9 cellular contexts compared by ENCODE assay signal in the genomic region with DNA sequence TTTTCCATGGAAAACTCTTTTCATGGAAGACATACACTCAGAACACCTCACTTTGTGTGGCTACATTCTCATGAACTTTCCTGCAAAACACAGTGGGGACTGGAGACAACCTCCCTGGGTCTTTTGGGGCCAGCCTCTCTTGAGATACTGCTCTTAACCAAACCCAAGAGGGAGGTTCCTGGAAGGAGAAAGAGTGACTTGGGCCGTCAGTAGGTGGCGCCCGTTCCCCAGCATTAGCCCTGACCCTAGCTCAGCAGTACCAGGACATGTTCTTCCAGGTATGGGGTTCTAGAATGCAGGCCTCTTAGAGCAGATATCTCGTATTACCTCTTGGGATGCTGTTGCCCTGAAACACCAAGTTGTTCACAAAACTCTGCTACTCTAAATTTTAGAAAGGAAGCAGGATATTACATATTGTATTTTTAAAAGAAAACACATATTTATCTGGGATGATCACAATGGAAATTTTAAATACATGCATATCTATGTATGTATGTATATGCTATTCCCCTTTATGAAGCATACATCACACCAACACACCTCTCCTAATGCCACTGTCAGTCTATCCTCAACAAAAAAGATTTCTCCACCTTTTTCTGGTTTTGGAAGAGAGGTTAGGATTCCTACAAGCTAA. TPM values are rescaled to one million over a fixed set of nuclear protein-coding genes. Genes with fewer than 3 reads are reported as not detected.
DNase-seq lines count a peak whose midpoint lies in the region; ATAC-seq and TF ChIP-seq lines count a peak whose summit lies in the region.
"Had no signal": no experiment of that assay in that cellular context is flagged by ENCODE, and none has a peak within 500 bp of the region (broad histone marks: within the 10 kb centered on the region; RNA-seq: fewer than 3 reads in every experiment).

No MANE protein-coding gene starts in this region.

- ATAC-seq in GM21717 (IDR thresholded peaks at IDR 0.05; ENCODE audit: unreplicated experiment) (peak; percentile 95), aorta (ENCODE audit: low FRiP score) (peak; percentile 90)

- no peaks in the 10 kb centered on the region for H3K4me1 ChIP-seq in KMS-11 (ENCODE audit: low read depth, poor library complexity, severe bottlenecking)
- no peaks in the 10 kb centered on the region for H3K4me1 ChIP-seq in aorta (ENCODE audit: control insufficient read depth in 1 of 2, insufficient read depth in 2 of 2, low read length in 2 of 2)

- peaks cover 2% of the 10 kb centered on the region for H3K4me1 Mint-ChIP-seq in activated T-helper 2 cell treated with anti-CD3 and anti-CD28 coated beads, Interferon-gamma antibody, Interleukin-2, Interleukin-4, amounts not matched to agents 10 μg/mL and 5 μg/mL and 100 μg/mL, durations not matched to agents 14 hours and 24 hours and 36 hours (ENCODE audit: low read depth)

- no peaks in the 10 kb centered on the region for H3K9me3 Mint-ChIP-seq in activated T-helper 2 cell treated with anti-CD3 and anti-CD28 coated beads, Interferon-gamma antibody, Interleukin-2, Interleukin-4, amounts not matched to agents 10 μg/mL and 5 μg/mL and 100 μg/mL, durations not matched to agents 14 hours and 24 hours and 36 hours

- H3K27ac ChIP-seq in KMS-11: no peak overlapping the region
- H3K27ac ChIP-seq in aorta (ENCODE audit: low read depth in 1 of 2, low read length in 2 of 2): no peak overlapping the region
- H3K27ac ChIP-seq: epithelial cell of prostate had no signal

- no peaks in the 10 kb centered on the region for H3K9me3 ChIP-seq in aorta (ENCODE audit: control insufficient read depth, low read length)

- H3K27me3 Mint-ChIP-seq in activated T-helper 2 cell treated with anti-CD3 and anti-CD28 coated beads, Interferon-gamma antibody, Interleukin-2, Interleukin-4, amounts not matched to agents 10 μg/mL and 5 μg/mL and 100 μg/mL, durations not matched to agents 14 hours and 24 hours and 36 hours (ENCODE audit: low read depth): peaks cover 3% of the 10 kb centered on the region

- H3K36me3 ChIP-seq in KMS-11 (ENCODE audit: insufficient read depth) (no peaks in the 10 kb centered on the region), aorta (ENCODE audit: control insufficient read depth in 1 of 2, insufficient read depth in 2 of 2, low read length in 1 of 2) (no peaks in the 10 kb centered on the region)

- WGBS in aorta, 2 donors: 7% methylated on average over 4 of the region's 4 CpGs

- H3K27me3 ChIP-seq in KMS-11 (ENCODE audit: insufficient read depth, low read depth) (no peaks in the 10 kb centered on the region), aorta (ENCODE audit: control insufficient read depth in 1 of 2, insufficient read depth in 2 of 2, low read length in 1 of 2) (no peaks in the 10 kb centered on the region)

- H3K27ac Mint-ChIP-seq in activated T-helper 2 cell treated with anti-CD3 and anti-CD28 coated beads, Interferon-gamma antibody, Interleukin-2, Interleukin-4, amounts not matched to agents 10 μg/mL and 5 μg/mL and 100 μg/mL, durations not matched to agents 14 hours and 24 hours and 36 hours: no peak overlapping the region

- H3K4me3 Mint-ChIP-seq in activated T-helper 2 cell treated with anti-CD3 and anti-CD28 coated beads, Interferon-gamma antibody, Interleukin-2, Interleukin-4, amounts not matched to agents 10 μg/mL and 5 μg/mL and 100 μg/mL, durations not matched to agents 14 hours and 24 hours and 36 hours (ENCODE audit: low read depth): no peak overlapping the region

- H2AFZ ChIP-seq in KMS-11 (ENCODE audit: low read depth): no peak overlapping the region

- no peaks in the 10 kb centered on the region for H3K36me3 Mint-ChIP-seq in activated T-helper 2 cell treated with anti-CD3 and anti-CD28 coated beads, Interferon-gamma antibody, Interleukin-2, Interleukin-4, amounts not matched to agents 10 μg/mL and 5 μg/mL and 100 μg/mL, durations not matched to agents 14 hours and 24 hours and 36 hours (ENCODE audit: low read depth)

- TF ChIP-seq CTCF in KMS-11 (conservative IDR thresholded peaks at IDR 0.05; ENCODE audit: low read depth, low read length): peak; percentile 90

- H3K4me3 ChIP-seq in KMS-11 (IDR thresholded peaks at IDR 0.05; ENCODE audit: insufficient read depth, low read depth, low read length) (no peak overlapping the region), aorta (ENCODE audit: low read length in 2 of 2) (no peak overlapping the region)

- H3K9ac ChIP-seq in KMS-11: no peak overlapping the region

- H4K20me1 ChIP-seq in KMS-11 (ENCODE audit: insufficient read depth): no peaks in the 10 kb centered on the region

- H3K4me2 ChIP-seq in KMS-11: no peak overlapping the region

- intact Hi-C loops in activated T-helper 2 cell treated with anti-CD3 and anti-CD28 coated beads, Interferon-gamma antibody, Interleukin-2, Interleukin-4, amounts not matched to agents 10 μg/mL and 5 μg/mL and 100 μg/mL, durations not matched to agents 14 hours and 24 hours and 36 hours (cut with micrococcal nuclease): loop anchor here (1.0 kb wide), 3 partner anchors 7 to 51 kb away; no protein-coding TSS in a partner anchor
- intact Hi-C loops in posterior cingulate gyrus (cut with DNase I): loop anchor here (1.0 kb wide), 1 partner anchor 51 kb away; no protein-coding TSS in a partner anchor
- intact Hi-C loops in aorta (cut with DNase I): loop anchor here (1.0 to 10.0 kb wide), 2 partner anchors 60 to 329 kb away; no protein-coding TSS in a partner anchor

- DNase-seq in EL (peak; percentile 76), RPMI7951 (ENCODE audit: low read depth) (peak; percentile 56), germinal center (ENCODE audit: low spot score) (peak; percentile 63), posterior cingulate gyrus (peak in 9 of 10 donors; percentile 52 to 95 (median 81)), aorta (peak; percentile 78 to 94)
- DNase-seq in activated T-helper 2 cell treated with anti-CD3 and anti-CD28 coated beads, Interferon-gamma antibody, Interleukin-2, Interleukin-4, amounts not matched to agents 10 μg/mL and 5 μg/mL and 100 μg/mL, durations not matched to agents 14 hours and 24 hours and 36 hours (ENCODE audit: low spot score): peak; percentile 47

- no peaks in the 10 kb centered on the region for H3K79me2 ChIP-seq in KMS-11 (ENCODE audit: insufficient read depth, low read depth)

RNA-seq across cellular contexts. Expression of a gene that starts 15.8 kb away (rescaled TPM):
- total RNA-seq in RPMI7951 (2014; rRNA removed; shearing (Covaris generic)): 7.6 and 10.3 TPM in 2 replicates
- total RNA-seq in activated T-helper 2 cell treated with anti-CD3 and anti-CD28 coated beads, Interferon-gamma antibody, Interleukin-2, Interleukin-4, amounts not matched to agents 10 μg/mL and 5 μg/mL and 100 μg/mL, durations not matched to agents 14 hours and 24 hours and 36 hours: 2.6 and 2.8 TPM in 2 replicates
- 10 to 100 TPM; 57.4 to 84.2 TPM for total RNA-seq in aorta
- 1 to 10 TPM; 3.8 to 7.0 TPM for polyA plus RNA-seq in aorta
